ENCODE assay signal across 8 cellular contexts in genomic region chr15:74631935-74632560, GRCh38. TPM values are rescaled to one million over a fixed set of nuclear protein-coding genes. Genes with fewer than 3 reads are reported as not detected.
A peak's percentile ranks its signal among the peaks of the same experiment; 100 is the strongest.
DNase-seq lines count a peak whose midpoint lies in the region; TF ChIP-seq lines count a peak whose summit lies in the region.

No MANE protein-coding gene starts in this region.

- H2AFZ ChIP-seq in GM23248: no peak overlapping the region

- TF ChIP-seq CTCF in RWPE1 (conservative IDR thresholded peaks at IDR 0.05; ENCODE audit: low read depth): peak; percentile 98

- in situ Hi-C loops in GM23248 (cut with MboI): loop anchor here (5.0 kb wide), 1 partner anchor 135 kb away; no protein-coding TSS in a partner anchor

- no peaks in the 10 kb centered on the region for H3K79me2 ChIP-seq in GM23248 (ENCODE audit: insufficient read depth)

- no peak overlapping the region for H3K27ac ChIP-seq in GM23248
- peak overlapping the region; percentile 51 for H3K27ac ChIP-seq in RWPE1

- peaks cover 24% of the 10 kb centered on the region; the same call in 1 of the 2 replicates for H3K36me3 ChIP-seq in GM23248 (ENCODE audit: low read depth)

- no peak overlapping the region for H3K4me2 ChIP-seq in GM23248 (ENCODE audit: unreplicated experiment)

- H3F3A ChIP-seq in GM23248 (ENCODE audit: insufficient read depth): peaks cover 12% of the 10 kb centered on the region; the same call in 1 of the 2 replicates

- H3K27me3 ChIP-seq in GM23248 (replicated peaks; ENCODE audit: insufficient read depth): no peaks in the 10 kb centered on the region

- no peaks in the 10 kb centered on the region for H3K4me1 ChIP-seq in GM23248 (ENCODE audit: insufficient read depth)

- no peaks in the 10 kb centered on the region for H3K9me3 ChIP-seq in GM23248 (ENCODE audit: low read depth)

- WGBS in GM23248 (ENCODE audit: low coverage in 1 of 2, low lambda C conversion rate in 2 of 2, missing lambda C conversion rate in 2 of 2), 2 experiments: 64% methylated on average over 8 of the region's 8 CpGs

- intact Hi-C loops in posterior vena cava (cut with DNase I): loop anchor here (5.0 to 10.0 kb wide), 5 partner anchors 135 to 1130 kb away; no protein-coding TSS in a partner anchor

- POLR2A ChIA-PET in RWPE1 (lab: Yijun Ruan, JAX; ENCODE audit: low non-redundant PET): no interaction called here

- DNase-seq in AML-193 (lab: John Stamatoyannopoulos, UW): peak; percentile 24 to 27
- peak; percentile 71 for DNase-seq in GM23248
- peak; percentile 76 for DNase-seq in RWPE1 (ENCODE audit: low spot score)
- DNase-seq in activated gamma-delta T cell treated with anti-CD3 and anti-CD28 coated beads, Interleukin-2, amount 50 U/mL, for 16 hours (ENCODE audit: low read depth): peak; percentile 46
- peak; percentile 58 for DNase-seq in glomerular visceral epithelial cell (ENCODE audit: extremely low spot score)
- DNase-seq in posterior vena cava (ENCODE audit: low spot score): peak; percentile 87
- no peak for DNase-seq in NK-92 (lab: John Stamatoyannopoulos, UW; ENCODE audit: unreplicated experiment)
- DNase-seq in ureter (ENCODE audit: low spot score): no peak

- H4K20me1 ChIP-seq in GM23248 (ENCODE audit: insufficient read depth): no peaks in the 10 kb centered on the region

- CTCF ChIA-PET in RWPE1 (lab: Yijun Ruan, JAX): interaction anchor here (0.6 to 14.2 kb wide), 25 partner anchors 9 to 693 kb away, joined by 3 to 258 read pairs (median 4); no protein-coding TSS in a partner anchor

- no peak overlapping the region for H3K9ac ChIP-seq in GM23248

- H3K9me2 ChIP-seq in GM23248 (ENCODE audit: insufficient read depth): no peaks in the 10 kb centered on the region

- H3K4me3 ChIP-seq in GM23248: no peak overlapping the region

RNA-seq across cellular contexts. Expression of gene CLK3, which starts 16.4 kb away (rescaled TPM):
- total RNA-seq in GM23248 (2014; rRNA removed; shearing (Covaris generic)): 67.2 and 67.9 TPM in 2 replicates
- 40.4 and 41.9 TPM in 2 replicates for polyA plus RNA-seq in GM23248 (2016; fragmentation: Nextera tagmentation; extraction: Ambion mirVana)
- total RNA-seq in posterior vena cava (10 to 100 TPM; 37.7 to 42.3 TPM), ureter (82.2 TPM)

Comparison
In these comparisons a context has a peak if more than half of its experiments do, and no peak if none do; other contexts are left out.
1. DNase-seq: peak in AML-193 (2 of 2), GM23248 (single experiment), RWPE1 (single experiment), activated gamma-delta T cell treated with anti-CD3 and anti-CD28 coated beads, Interleukin-2, amount 50 U/mL, for 16 hours (single experiment), glomerular visceral epithelial cell (single experiment) and posterior vena cava (single experiment); none in NK-92 (single experiment) and ureter (single experiment).